In the genomic region with DNA sequence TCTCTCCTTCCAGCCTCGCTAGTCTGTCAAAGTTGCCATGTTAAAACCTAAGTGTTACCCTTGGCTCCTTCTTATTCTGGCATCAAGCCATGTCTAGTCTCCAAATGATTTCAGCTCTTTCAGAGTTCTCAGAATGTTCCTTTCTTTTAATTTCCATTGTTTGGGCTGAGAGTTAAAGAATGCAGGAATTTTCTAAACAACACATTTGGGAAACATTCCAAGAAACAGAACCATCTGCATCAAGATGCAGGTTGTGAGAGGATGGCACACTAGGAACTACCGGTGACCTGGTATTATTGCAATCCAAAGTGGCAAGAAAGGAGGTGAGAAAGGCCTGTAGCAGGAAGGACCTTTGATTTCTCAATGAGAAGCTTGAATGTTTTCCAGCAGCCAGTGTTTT, we compare ENCODE assay signal across 2 cellular contexts.
TF ChIP-seq lines count a peak whose summit lies in the region.

No MANE protein-coding gene starts in this region.

TF ChIP-seq in GM23338, 12 proteins besides CTCF, POLR2A, EP300 and RAD21 (continues in another document):
- no peak for TF ChIP-seq ZNF331 (CRISPR knock-in tag; IDR thresholded peaks at IDR 0.05; ENCODE audit: low read depth)
- no peak for TF ChIP-seq EZH2 (IDR thresholded peaks at IDR 0.05; ENCODE audit: low read depth, unreplicated experiment)
- no peak for TF ChIP-seq ZNF114 (CRISPR knock-in tag; IDR thresholded peaks at IDR 0.05)
- TF ChIP-seq REST (IDR thresholded peaks at IDR 0.05; ENCODE audit: unreplicated experiment) = no peak
- TF ChIP-seq EZH2phosphoT487 (IDR thresholded peaks at IDR 0.05; ENCODE audit: unreplicated experiment) = no peak
- TF ChIP-seq POLR2AphosphoS5 (IDR thresholded peaks at IDR 0.05; ENCODE audit: low read depth) = no peak
- no peak for TF ChIP-seq NANOG (IDR thresholded peaks at IDR 0.05; ENCODE audit: borderline replicate concordance)
- TF ChIP-seq, protein P1, sequence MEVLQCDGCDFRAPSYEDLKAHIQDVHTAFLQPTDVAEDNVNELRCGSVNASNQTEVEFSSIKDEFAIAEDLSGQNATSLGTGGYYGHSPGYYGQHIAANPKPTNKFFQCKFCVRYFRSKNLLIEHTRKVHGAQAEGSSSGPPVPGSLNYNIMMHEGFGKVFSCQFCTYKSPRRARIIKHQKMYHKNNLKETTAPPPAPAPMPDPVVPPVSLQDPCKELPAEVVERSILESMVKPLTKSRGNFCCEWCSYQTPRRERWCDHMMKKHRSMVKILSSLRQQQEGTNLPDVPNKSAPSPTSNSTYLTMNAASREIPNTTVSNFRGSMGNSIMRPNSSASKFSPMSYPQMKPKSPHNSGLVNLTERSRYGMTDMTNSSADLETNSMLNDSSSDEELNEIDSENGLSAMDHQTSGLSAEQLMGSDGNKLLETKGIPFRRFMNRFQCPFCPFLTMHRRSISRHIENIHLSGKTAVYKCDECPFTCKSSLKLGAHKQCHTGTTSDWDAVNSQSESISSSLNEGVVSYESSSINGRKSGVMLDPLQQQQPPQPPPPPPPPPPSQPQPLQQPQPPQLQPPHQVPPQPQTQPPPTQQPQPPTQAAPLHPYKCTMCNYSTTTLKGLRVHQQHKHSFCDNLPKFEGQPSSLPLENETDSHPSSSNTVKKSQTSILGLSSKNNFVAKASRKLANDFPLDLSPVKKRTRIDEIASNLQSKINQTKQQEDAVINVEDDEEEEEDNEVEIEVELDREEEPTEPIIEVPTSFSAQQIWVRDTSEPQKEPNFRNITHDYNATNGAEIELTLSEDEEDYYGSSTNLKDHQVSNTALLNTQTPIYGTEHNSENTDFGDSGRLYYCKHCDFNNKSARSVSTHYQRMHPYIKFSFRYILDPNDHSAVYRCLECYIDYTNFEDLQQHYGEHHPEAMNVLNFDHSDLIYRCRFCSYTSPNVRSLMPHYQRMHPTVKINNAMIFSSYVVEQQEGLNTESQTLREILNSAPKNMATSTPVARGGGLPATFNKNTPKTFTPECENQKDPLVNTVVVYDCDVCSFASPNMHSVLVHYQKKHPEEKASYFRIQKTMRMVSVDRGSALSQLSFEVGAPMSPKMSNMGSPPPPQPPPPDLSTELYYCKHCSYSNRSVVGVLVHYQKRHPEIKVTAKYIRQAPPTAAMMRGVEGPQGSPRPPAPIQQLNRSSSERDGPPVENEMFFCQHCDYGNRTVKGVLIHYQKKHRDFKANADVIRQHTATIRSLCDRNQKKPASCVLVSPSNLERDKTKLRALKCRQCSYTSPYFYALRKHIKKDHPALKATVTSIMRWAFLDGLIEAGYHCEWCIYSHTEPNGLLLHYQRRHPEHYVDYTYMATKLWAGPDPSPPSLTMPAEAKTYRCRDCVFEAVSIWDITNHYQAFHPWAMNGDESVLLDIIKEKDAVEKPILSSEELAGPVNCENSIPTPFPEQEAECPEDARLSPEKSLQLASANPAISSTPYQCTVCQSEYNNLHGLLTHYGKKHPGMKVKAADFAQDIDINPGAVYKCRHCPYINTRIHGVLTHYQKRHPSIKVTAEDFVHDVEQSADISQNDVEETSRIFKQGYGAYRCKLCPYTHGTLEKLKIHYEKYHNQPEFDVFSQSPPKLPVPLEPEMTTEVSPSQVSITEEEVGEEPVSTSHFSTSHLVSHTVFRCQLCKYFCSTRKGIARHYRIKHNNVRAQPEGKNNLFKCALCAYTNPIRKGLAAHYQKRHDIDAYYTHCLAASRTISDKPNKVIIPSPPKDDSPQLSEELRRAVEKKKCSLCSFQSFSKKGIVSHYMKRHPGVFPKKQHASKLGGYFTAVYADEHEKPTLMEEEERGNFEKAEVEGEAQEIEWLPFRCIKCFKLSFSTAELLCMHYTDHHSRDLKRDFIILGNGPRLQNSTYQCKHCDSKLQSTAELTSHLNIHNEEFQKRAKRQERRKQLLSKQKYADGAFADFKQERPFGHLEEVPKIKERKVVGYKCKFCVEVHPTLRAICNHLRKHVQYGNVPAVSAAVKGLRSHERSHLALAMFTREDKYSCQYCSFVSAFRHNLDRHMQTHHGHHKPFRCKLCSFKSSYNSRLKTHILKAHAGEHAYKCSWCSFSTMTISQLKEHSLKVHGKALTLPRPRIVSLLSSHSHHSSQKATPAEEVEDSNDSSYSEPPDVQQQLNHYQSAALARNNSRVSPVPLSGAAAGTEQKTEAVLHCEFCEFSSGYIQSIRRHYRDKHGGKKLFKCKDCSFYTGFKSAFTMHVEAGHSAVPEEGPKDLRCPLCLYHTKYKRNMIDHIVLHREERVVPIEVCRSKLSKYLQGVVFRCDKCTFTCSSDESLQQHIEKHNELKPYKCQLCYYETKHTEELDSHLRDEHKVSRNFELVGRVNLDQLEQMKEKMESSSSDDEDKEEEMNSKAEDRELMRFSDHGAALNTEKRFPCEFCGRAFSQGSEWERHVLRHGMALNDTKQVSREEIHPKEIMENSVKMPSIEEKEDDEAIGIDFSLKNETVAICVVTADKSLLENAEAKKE (CRISPR knock-in tag; IDR thresholded peaks at IDR 0.05) = no peak
- TF ChIP-seq JUNB (IDR thresholded peaks at IDR 0.05; ENCODE audit: unreplicated experiment) = no peak
- no peak for TF ChIP-seq ETS1 (IDR thresholded peaks at IDR 0.05)

TF ChIP-seq in H1, 55 proteins besides CTCF, POLR2A, EP300 and RAD21:
- TF ChIP-seq HDAC2 (IDR thresholded peaks at IDR 0.05; ENCODE audit: borderline replicate concordance in 1 of 2, low read depth in 2 of 2, low read length in 2 of 2) = no peak
- TF ChIP-seq JUN (IDR thresholded peaks at IDR 0.05; ENCODE audit: low read depth, low read length) = no peak
- 0 out of 2 replicates have a peak, but pooled peaks have one; percentile 10 for TF ChIP-seq TEAD4 (IDR thresholded peaks at IDR 0.05; ENCODE audit: low read depth, low read length)
- no peak for TF ChIP-seq SP1 (IDR thresholded peaks at IDR 0.05; ENCODE audit: low read depth, low read length)
- TF ChIP-seq YY1 (IDR thresholded peaks at IDR 0.05; ENCODE audit: low read depth, low read length) = no peak
